41 cellular contexts compared by ENCODE assay signal in the genomic region with DNA sequence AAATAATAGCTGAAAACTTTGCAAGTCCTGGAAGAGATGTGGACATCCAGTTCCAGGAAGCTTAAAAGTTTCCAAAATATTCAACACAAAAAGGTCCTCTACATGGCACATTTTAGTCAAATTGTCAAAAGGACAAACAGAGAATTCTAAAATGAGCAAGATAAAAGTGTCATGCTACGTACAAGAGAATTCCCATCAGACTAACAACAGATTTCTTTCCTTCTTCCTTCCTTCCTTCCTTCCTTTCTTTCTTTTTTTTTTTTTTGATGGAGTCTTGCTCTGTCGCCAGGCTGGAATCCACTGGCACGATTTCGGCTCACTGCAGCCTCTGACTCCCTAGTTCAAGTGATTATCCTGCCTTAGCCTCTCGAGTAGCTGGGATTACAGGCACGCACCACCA. TPM values are rescaled to one million over a fixed set of nuclear protein-coding genes. Genes with fewer than 3 reads are reported as not detected.
"Had no signal": no experiment of that assay in that cellular context is flagged by ENCODE, and none has a peak within 500 bp of the region (broad histone marks: within the 10 kb centered on the region; RNA-seq: fewer than 3 reads in every experiment).

No MANE protein-coding gene starts in this region.

- DNase-seq: activated effector memory CD4-positive, alpha-beta T cell treated with anti-CD3 and anti-CD28 coated beads, Interleukin-2, amount 50 U/mL, for 16 hours; activated effector memory CD4-positive, alpha-beta T cell treated with Interleukin-2 at 50 U/mL for 16 hours; activated gamma-delta T cell; activated gamma-delta T cell treated with Interleukin-2 at 50 U/mL for 16 hours; activated naive CD4-positive, alpha-beta T cell treated with anti-CD3 and anti-CD28 coated beads for 36 hours; activated naive CD4-positive, alpha-beta T cell treated with anti-CD3 and anti-CD28 coated beads, Interleukin-2, amount 50 U/mL, for 16 hours; activated naive CD4-positive, alpha-beta T cell treated with Interleukin-2 at 50 U/mL for 16 hours; activated naive CD8-positive, alpha-beta T cell treated with anti-CD3 and anti-CD28 coated beads for 36 hours; activated naive CD8-positive, alpha-beta T cell treated with anti-CD3 and anti-CD28 coated beads, Interleukin-2, amount 10 ng/mL, durations not matched to agents 7 days and 5 days; activated naive CD8-positive, alpha-beta T cell treated with anti-CD3 and anti-CD28 coated beads, Interleukin-2, amount 50 U/mL, for 24 hours; activated T-cell treated with anti-CD3 and anti-CD28 coated beads, Interleukin-2, amount 50 U/mL, for 1 hour; activated T-cell treated with anti-CD3 and anti-CD28 coated beads, Interleukin-2, amount 50 U/mL, for 24 hours; activated T-cell treated with anti-CD3 and anti-CD28 coated beads, Interleukin-2, amount 50 U/mL, for 4 hours; activated T-cell treated with anti-CD3 and anti-CD28 coated beads, Interleukin-2, amount 50 U/mL, for 48 hours; activated T-cell treated with anti-CD3 and anti-CD28 coated beads, Interleukin-2, amount 50 U/mL, for 72 hours; adrenal gland; amniotic stem cell; amygdala; anterior cingulate cortex; aorta; body of pancreas; brain microvascular endothelial cell; caudate nucleus; central memory CD4-positive, alpha-beta T cell; cerebellar nuclear complex had no signal

- H3K4me3 ChIP-seq: adrenal gland, ascending aorta, breast epithelium, cardiac muscle cell had no signal

- H3K27ac Mint-ChIP-seq: activated naive CD4-positive, alpha-beta T cell treated with anti-CD3 and anti-CD28 coated beads for 36 hours; activated naive CD4-positive, alpha-beta T cell treated with anti-CD3 and anti-CD28 coated beads, Interleukin-2, amount 50 U/mL, for 24 hours; activated naive CD4-positive, alpha-beta T cell treated with anti-CD3 and anti-CD28 coated beads, Interleukin-2, amount 50 U/mL, for 72 hours; activated naive CD8-positive, alpha-beta T cell; activated naive CD8-positive, alpha-beta T cell treated with anti-CD3 and anti-CD28 coated beads for 36 hours; activated naive CD8-positive, alpha-beta T cell treated with anti-CD3 and anti-CD28 coated beads, Interleukin-2, amount 10 ng/mL, durations not matched to agents 7 days and 5 days; activated naive CD8-positive, alpha-beta T cell treated with anti-CD3 and anti-CD28 coated beads, Interleukin-2, amount 50 U/mL, for 24 hours; activated T-cell treated with anti-CD3 and anti-CD28 coated beads, Interleukin-2, amount 50 U/mL, for 24 hours; activated T-cell treated with anti-CD3 and anti-CD28 coated beads, Interleukin-2, amount 50 U/mL, for 72 hours; activated T-helper 1 cell treated with anti-CD3 and anti-CD28 coated beads, Interleukin-12 subunit alpha, Interleukin-12 subunit beta, Interleukin-2, Interleukin-4 antibody, amounts not matched to agents 30 ng/mL and 10 ng/mL and 1 ng/mL, durations not matched to agents 14 hours and 24 hours and 36 hours; activated T-helper 17 cell treated with anti-CD3 and anti-CD28 coated beads, Interleukin-2, amount 50 U/mL, for 72 hours; activated T-helper 2 cell treated with anti-CD3 and anti-CD28 coated beads, Interferon-gamma antibody, Interleukin-2, Interleukin-4, amounts not matched to agents 10 μg/mL and 5 μg/mL and 100 μg/mL, durations not matched to agents 14 hours and 24 hours and 36 hours; brain had no signal

- H3K27ac ChIP-seq: adrenal gland, ascending aorta, body of pancreas, brain microvascular endothelial cell, breast epithelium, cardiac muscle cell had no signal

- H3K4me3 Mint-ChIP-seq: activated naive CD4-positive, alpha-beta T cell treated with anti-CD3 and anti-CD28 coated beads for 36 hours; activated naive CD4-positive, alpha-beta T cell treated with anti-CD3 and anti-CD28 coated beads, Interleukin-2, amount 50 U/mL, for 24 hours; activated naive CD8-positive, alpha-beta T cell; activated naive CD8-positive, alpha-beta T cell treated with anti-CD3 and anti-CD28 coated beads for 36 hours; activated naive CD8-positive, alpha-beta T cell treated with anti-CD3 and anti-CD28 coated beads, Interleukin-2, amount 10 ng/mL, durations not matched to agents 7 days and 5 days; activated naive CD8-positive, alpha-beta T cell treated with anti-CD3 and anti-CD28 coated beads, Interleukin-2, amount 50 U/mL, for 24 hours; activated T-cell treated with anti-CD3 and anti-CD28 coated beads, Interleukin-2, amount 50 U/mL, for 24 hours; activated T-cell treated with anti-CD3 and anti-CD28 coated beads, Interleukin-2, amount 50 U/mL, for 4 hours; activated T-cell treated with anti-CD3 and anti-CD28 coated beads, Interleukin-2, amount 50 U/mL, for 72 hours; activated T-helper 1 cell treated with anti-CD3 and anti-CD28 coated beads, Interleukin-12 subunit alpha, Interleukin-12 subunit beta, Interleukin-2, Interleukin-4 antibody, amounts not matched to agents 30 ng/mL and 10 ng/mL and 1 ng/mL, durations not matched to agents 14 hours and 24 hours and 36 hours; activated T-helper 17 cell treated with anti-CD3 and anti-CD28 coated beads, Interleukin-2, amount 50 U/mL, for 72 hours; brain; central memory CD8-positive, alpha-beta T cell had no signal

- H3K36me3 Mint-ChIP-seq: activated naive CD8-positive, alpha-beta T cell treated with anti-CD3 and anti-CD28 coated beads, Interleukin-2, amount 10 ng/mL, durations not matched to agents 7 days and 5 days; brain had no signal

- H3K4me1 ChIP-seq: adrenal gland, ascending aorta, body of pancreas, breast epithelium had no signal

- H3K36me3 ChIP-seq: adrenal gland, ascending aorta, brain microvascular endothelial cell, breast epithelium, cardiac muscle cell had no signal

- FAIRE-seq: astrocyte, bronchial epithelial cell had no signal

- ATAC-seq: activated naive CD4-positive, alpha-beta T cell treated with anti-CD3 and anti-CD28 coated beads, Interleukin-2, amount 50 U/mL, for 72 hours; activated naive CD8-positive, alpha-beta T cell treated with anti-CD3 and anti-CD28 coated beads, Interleukin-2, amount 50 U/mL, for 24 hours; activated T-cell treated with anti-CD3 and anti-CD28 coated beads, Interleukin-2, amount 50 U/mL, for 4 hours; activated T-cell treated with anti-CD3 and anti-CD28 coated beads, Interleukin-2, amount 50 U/mL, for 72 hours; activated T-helper 17 cell treated with anti-CD3 and anti-CD28 coated beads, Interleukin-2, amount 50 U/mL, for 72 hours; body of pancreas had no signal

- H3K4me1 Mint-ChIP-seq: activated naive CD4-positive, alpha-beta T cell treated with anti-CD3 and anti-CD28 coated beads, Interleukin-2, amount 50 U/mL, for 24 hours; activated naive CD8-positive, alpha-beta T cell treated with anti-CD3 and anti-CD28 coated beads for 36 hours; activated naive CD8-positive, alpha-beta T cell treated with anti-CD3 and anti-CD28 coated beads, Interleukin-2, amount 10 ng/mL, durations not matched to agents 7 days and 5 days; activated naive CD8-positive, alpha-beta T cell treated with anti-CD3 and anti-CD28 coated beads, Interleukin-2, amount 50 U/mL, for 24 hours; activated T-helper 17 cell treated with anti-CD3 and anti-CD28 coated beads, Interleukin-2, amount 50 U/mL, for 72 hours; brain; central memory CD8-positive, alpha-beta T cell had no signal

- H3K27me3 ChIP-seq: adrenal gland, ascending aorta, body of pancreas, brain microvascular endothelial cell, breast epithelium, cardiac muscle cell had no signal

RNA-seq across cellular contexts. Expression of gene BTNL8, which starts 39.3 kb away (rescaled TPM):
- total RNA-seq: activated naive CD4-positive, alpha-beta T cell treated with anti-CD3 and anti-CD28 coated beads for 36 hours; activated naive CD4-positive, alpha-beta T cell treated with anti-CD3 and anti-CD28 coated beads, Interleukin-2, amount 50 U/mL, for 72 hours; activated naive CD8-positive, alpha-beta T cell treated with anti-CD3 and anti-CD28 coated beads, Interleukin-2, amount 10 ng/mL, durations not matched to agents 7 days and 5 days; activated T-cell treated with anti-CD3 and anti-CD28 coated beads, Interleukin-2, amount 50 U/mL, for 4 hours; activated T-helper 1 cell treated with anti-CD3 and anti-CD28 coated beads, Interleukin-12 subunit alpha, Interleukin-12 subunit beta, Interleukin-2, Interleukin-4 antibody, amounts not matched to agents 30 ng/mL and 10 ng/mL and 1 ng/mL, durations not matched to agents 14 hours and 24 hours and 36 hours; ascending aorta; astrocyte; bronchial epithelial cell; cardiac muscle cell; cerebellum; chondrocyte had no signal
- polyA plus RNA-seq: cardiac muscle cell had no signal

RNA-seq across cellular contexts. Expression of gene BTNL3, which starts 50.4 kb away (rescaled TPM):
- total RNA-seq: activated naive CD4-positive, alpha-beta T cell treated with anti-CD3 and anti-CD28 coated beads for 36 hours; activated naive CD4-positive, alpha-beta T cell treated with anti-CD3 and anti-CD28 coated beads, Interleukin-2, amount 50 U/mL, for 72 hours; activated naive CD8-positive, alpha-beta T cell treated with anti-CD3 and anti-CD28 coated beads for 36 hours; activated naive CD8-positive, alpha-beta T cell treated with anti-CD3 and anti-CD28 coated beads, Interleukin-2, amount 10 ng/mL, durations not matched to agents 7 days and 5 days; activated T-cell treated with anti-CD3 and anti-CD28 coated beads, Interleukin-2, amount 50 U/mL, for 4 hours; activated T-helper 1 cell treated with anti-CD3 and anti-CD28 coated beads, Interleukin-12 subunit alpha, Interleukin-12 subunit beta, Interleukin-2, Interleukin-4 antibody, amounts not matched to agents 30 ng/mL and 10 ng/mL and 1 ng/mL, durations not matched to agents 14 hours and 24 hours and 36 hours; activated T-helper 17 cell treated with anti-CD3 and anti-CD28 coated beads, Interleukin-2, amount 50 U/mL, for 72 hours; activated T-helper 2 cell treated with anti-CD3 and anti-CD28 coated beads, Interferon-gamma antibody, Interleukin-2, Interleukin-4, amounts not matched to agents 10 μg/mL and 5 μg/mL and 100 μg/mL, durations not matched to agents 14 hours and 24 hours and 36 hours; aorta; ascending aorta; astrocyte; bronchial epithelial cell; cardiac muscle cell; cardiac septum; chondrocyte had no signal
- polyA plus RNA-seq: cardiac muscle cell had no signal
